Comparison of ENCODE assay signal across 8 cellular contexts in genomic region chr5:132489871-132490483, GRCh38. TPM values are rescaled to one million over a fixed set of nuclear protein-coding genes. Genes with fewer than 3 reads are reported as not detected.
A peak's percentile ranks its signal among the peaks of the same experiment; 100 is the strongest.
DNase-seq lines count a peak whose midpoint lies in the region; ATAC-seq and TF ChIP-seq lines count a peak whose summit lies in the region.

No MANE protein-coding gene starts in this region.

- H3K27ac Mint-ChIP-seq in CD14-positive monocyte: peak overlapping the region; percentile 77 to 97 (median 92)
- H3K27ac Mint-ChIP-seq in T-helper 2 cell treated with Interferon-gamma antibody and Interleukin-4, amounts not matched to agents 5 μg/mL and 100 μg/mL, for 36 hours: peak overlapping the region; percentile 95
- peak overlapping the region; percentile 97 for H3K27ac Mint-ChIP-seq in stimulated activated effector memory CD8-positive, alpha-beta T cell treated with anti-CD3 and anti-CD28 coated beads, Interleukin-12 subunit alpha, Interleukin-12 subunit beta, amount 100 ng/mL, for 72 hours

- no peak for TF ChIP-seq CTCF in CD14-positive monocyte (IDR thresholded peaks at IDR 0.05)

- H3K36me3 Mint-ChIP-seq in CD14-positive monocyte: peaks cover 47 to 49% of the 10 kb centered on the region in 2 donors
- peaks cover 58% of the 10 kb centered on the region for H3K36me3 Mint-ChIP-seq in T-helper 2 cell treated with Interferon-gamma antibody and Interleukin-4, amounts not matched to agents 5 μg/mL and 100 μg/mL, for 36 hours (ENCODE audit: low read depth)
- H3K36me3 Mint-ChIP-seq in stimulated activated effector memory CD8-positive, alpha-beta T cell treated with anti-CD3 and anti-CD28 coated beads, Interleukin-12 subunit alpha, Interleukin-12 subunit beta, amount 100 ng/mL, for 72 hours: peaks cover 79% of the 10 kb centered on the region

- H3K4me3 Mint-ChIP-seq in CD14-positive monocyte: peak overlapping the region; percentile 97 to 98
- peak overlapping the region; percentile 99 for H3K4me3 Mint-ChIP-seq in T-helper 2 cell treated with Interferon-gamma antibody and Interleukin-4, amounts not matched to agents 5 μg/mL and 100 μg/mL, for 36 hours
- peak overlapping the region; percentile 92 for H3K4me3 Mint-ChIP-seq in stimulated activated effector memory CD8-positive, alpha-beta T cell treated with anti-CD3 and anti-CD28 coated beads, Interleukin-12 subunit alpha, Interleukin-12 subunit beta, amount 100 ng/mL, for 72 hours

- ATAC-seq in GM19035 (IDR thresholded peaks at IDR 0.05; ENCODE audit: unreplicated experiment) (peak; percentile 31), HG03139 (IDR thresholded peaks at IDR 0.05; ENCODE audit: unreplicated experiment) (peak; percentile 19), left lobe of liver (peak; percentile 51)
- ATAC-seq in stimulated activated effector memory CD8-positive, alpha-beta T cell treated with anti-CD3 and anti-CD28 coated beads, Interleukin-12 subunit alpha, Interleukin-12 subunit beta, amount 100 ng/mL, for 72 hours: peak; percentile 27

- no peak for DNase-seq in CD14-positive monocyte (ENCODE audit: low spot score)
- peak; percentile 55 for DNase-seq in T-helper 2 cell treated with Interferon-gamma antibody and Interleukin-4, amounts not matched to agents 5 μg/mL and 100 μg/mL, for 36 hours (ENCODE audit: low spot score)
- peak; percentile 65 for DNase-seq in cerebellum (ENCODE audit: low spot score)
- peak; percentile 74 for DNase-seq in left lobe of liver (ENCODE audit: low spot score)
- DNase-seq in stimulated activated effector memory CD8-positive, alpha-beta T cell treated with anti-CD3 and anti-CD28 coated beads, Interleukin-12 subunit alpha, Interleukin-12 subunit beta, amount 100 ng/mL, for 72 hours (ENCODE audit: low spot score in 2 of 2): peak in 1 of 2 donors; percentile 76
- no peak for DNase-seq in NCI-H510A (lab: John Stamatoyannopoulos, UW)

- intact Hi-C loops in CD14-positive monocyte (cut with micrococcal nuclease): loop anchor here (5.0 to 10.0 kb wide), 5 partner anchors 63 to 953 kb away; partner anchors contain the start of gene SLC22A4 (in 2 of the 2)

- H3K27me3 Mint-ChIP-seq in CD14-positive monocyte (ENCODE audit: low read depth in 3 of 3): peaks cover 0 to under 1% (median 0%) of the 10 kb centered on the region in 3 donors
- no peaks in the 10 kb centered on the region for H3K27me3 Mint-ChIP-seq in T-helper 2 cell treated with Interferon-gamma antibody and Interleukin-4, amounts not matched to agents 5 μg/mL and 100 μg/mL, for 36 hours (ENCODE audit: low read depth)

- peaks cover 76% of the 10 kb centered on the region for H3K4me1 Mint-ChIP-seq in CD14-positive monocyte
- peaks cover 59% of the 10 kb centered on the region for H3K4me1 Mint-ChIP-seq in T-helper 2 cell treated with Interferon-gamma antibody and Interleukin-4, amounts not matched to agents 5 μg/mL and 100 μg/mL, for 36 hours (ENCODE audit: low read depth)
- peaks cover 77% of the 10 kb centered on the region for H3K4me1 Mint-ChIP-seq in stimulated activated effector memory CD8-positive, alpha-beta T cell treated with anti-CD3 and anti-CD28 coated beads, Interleukin-12 subunit alpha, Interleukin-12 subunit beta, amount 100 ng/mL, for 72 hours

- peaks cover 0 to 4% (median 0%) of the 10 kb centered on the region in 7 donors for H3K9me3 Mint-ChIP-seq in CD14-positive monocyte
- H3K9me3 Mint-ChIP-seq in T-helper 2 cell treated with Interferon-gamma antibody and Interleukin-4, amounts not matched to agents 5 μg/mL and 100 μg/mL, for 36 hours: no peaks in the 10 kb centered on the region
- H3K9me3 Mint-ChIP-seq in stimulated activated effector memory CD8-positive, alpha-beta T cell treated with anti-CD3 and anti-CD28 coated beads, Interleukin-12 subunit alpha, Interleukin-12 subunit beta, amount 100 ng/mL, for 72 hours: no peaks in the 10 kb centered on the region

RNA-seq across cellular contexts. Expression of gene IRF1, which starts 0.6 kb away (rescaled TPM):
- 100 to 1,000 TPM; 125 to 129 TPM for polyA plus RNA-seq in CD14-positive monocyte
- total RNA-seq in cerebellum: 2.4 TPM
- total RNA-seq in left lobe of liver: 24.8 TPM

RNA-seq across cellular contexts. Expression of gene IL5, which starts 53.3 kb away (rescaled TPM):
- not detected for polyA plus RNA-seq in CD14-positive monocyte
- total RNA-seq in cerebellum: not detected
- not detected for total RNA-seq in left lobe of liver

Comparison
In these comparisons a context has a peak if more than half of its experiments do, and no peak if none do; other contexts are left out.
1. DNase-seq: peak in T-helper 2 cell treated with Interferon-gamma antibody and Interleukin-4, amounts not matched to agents 5 μg/mL and 100 μg/mL, for 36 hours (single experiment), cerebellum (single experiment) and left lobe of liver (single experiment); none in CD14-positive monocyte (single experiment) and NCI-H510A (single experiment).
2. Peak in every context shown above with its lines, with median percentiles within 50 percentile points of each other: H3K27ac Mint-ChIP-seq, H3K4me3 Mint-ChIP-seq and ATAC-seq.